Comparison of ENCODE assay signal across 1 cellular context in genomic region chr7:46764100-46764941, GRCh38.
TF ChIP-seq lines count a peak whose summit lies in the region.

No MANE protein-coding gene starts in this region.

TF ChIP-seq in GM12878, 131 proteins besides CTCF, POLR2A, EP300 and RAD21 (continued from another document):
- no peak for TF ChIP-seq RELA (IDR thresholded peaks at IDR 0.05; ENCODE audit: borderline replicate concordance, partially characterized antibody)
- TF ChIP-seq, protein P1, sequence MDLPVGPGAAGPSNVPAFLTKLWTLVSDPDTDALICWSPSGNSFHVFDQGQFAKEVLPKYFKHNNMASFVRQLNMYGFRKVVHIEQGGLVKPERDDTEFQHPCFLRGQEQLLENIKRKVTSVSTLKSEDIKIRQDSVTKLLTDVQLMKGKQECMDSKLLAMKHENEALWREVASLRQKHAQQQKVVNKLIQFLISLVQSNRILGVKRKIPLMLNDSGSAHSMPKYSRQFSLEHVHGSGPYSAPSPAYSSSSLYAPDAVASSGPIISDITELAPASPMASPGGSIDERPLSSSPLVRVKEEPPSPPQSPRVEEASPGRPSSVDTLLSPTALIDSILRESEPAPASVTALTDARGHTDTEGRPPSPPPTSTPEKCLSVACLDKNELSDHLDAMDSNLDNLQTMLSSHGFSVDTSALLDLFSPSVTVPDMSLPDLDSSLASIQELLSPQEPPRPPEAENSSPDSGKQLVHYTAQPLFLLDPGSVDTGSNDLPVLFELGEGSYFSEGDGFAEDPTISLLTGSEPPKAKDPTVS (IDR thresholded peaks at IDR 0.05; ENCODE audit: low read depth, low read length), result no peak
- TF ChIP-seq CHD2 (IDR thresholded peaks at IDR 0.05; ENCODE audit: borderline replicate concordance, low read depth, low read length), result no peak
